19 cellular contexts compared by ENCODE assay signal in genomic region chr6:52802806-52803205, GRCh38. TPM values are rescaled to one million over a fixed set of nuclear protein-coding genes. Genes with fewer than 3 reads are reported as not detected.
DNase-seq lines count a peak whose midpoint lies in the region; ATAC-seq and TF ChIP-seq lines count a peak whose summit lies in the region.
"Had no signal": no experiment of that assay in that cellular context is flagged by ENCODE, and none has a peak within 500 bp of the region (broad histone marks: within the 10 kb centered on the region; RNA-seq: fewer than 3 reads in every experiment).

No MANE protein-coding gene starts in this region.

- ATAC-seq in right lobe of liver (peak; percentile 19 to 73 (median 61)), HG03342 (IDR thresholded peaks at IDR 0.05; ENCODE audit: unreplicated experiment) (no peak)
- ATAC-seq: GM12878 had no signal

- H3K9me3 Mint-ChIP-seq in glutamatergic neuron (ENCODE audit: unreplicated experiment): no peaks in the 10 kb centered on the region
- no peaks in the 10 kb centered on the region for H3K9me3 Mint-ChIP-seq in activated T-helper 1 cell treated with anti-CD3 and anti-CD28 coated beads, Interleukin-12 subunit alpha, Interleukin-12 subunit beta, Interleukin-2, Interleukin-4 antibody, amounts not matched to agents 30 ng/mL and 10 ng/mL and 1 ng/mL, durations not matched to agents 14 hours and 24 hours and 36 hours
- H3K9me3 Mint-ChIP-seq: HFFc6 had no signal

- WGBS in right lobe of liver (ENCODE audit: insufficient coverage, low coverage, low lambda C conversion rate, missing lambda C conversion rate): 20% methylated on average over 1 of the region's 1 CpG
- WGBS in stomach, 5 donors: 60 to 88% (median 75%) methylated on average over 1 of the region's 1 CpG

- H3K27me3 Mint-ChIP-seq in glutamatergic neuron (ENCODE audit: unreplicated experiment): peaks cover 1% of the 10 kb centered on the region
- peaks cover 7% of the 10 kb centered on the region for H3K27me3 Mint-ChIP-seq in activated T-helper 1 cell treated with anti-CD3 and anti-CD28 coated beads, Interleukin-12 subunit alpha, Interleukin-12 subunit beta, Interleukin-2, Interleukin-4 antibody, amounts not matched to agents 30 ng/mL and 10 ng/mL and 1 ng/mL, durations not matched to agents 14 hours and 24 hours and 36 hours (ENCODE audit: insufficient read depth)

- no peak overlapping the region for H3K4me3 Mint-ChIP-seq in glutamatergic neuron (ENCODE audit: unreplicated experiment)
- H3K4me3 Mint-ChIP-seq in activated T-helper 1 cell treated with anti-CD3 and anti-CD28 coated beads, Interleukin-12 subunit alpha, Interleukin-12 subunit beta, Interleukin-2, Interleukin-4 antibody, amounts not matched to agents 30 ng/mL and 10 ng/mL and 1 ng/mL, durations not matched to agents 14 hours and 24 hours and 36 hours: no peak overlapping the region
- H3K4me3 Mint-ChIP-seq: CD4-positive, CD25-positive, alpha-beta regulatory T cell; HFFc6 had no signal

- DNase-seq in Peyer's patch (no peak), islet precursor cell (peak; percentile 17), right lobe of liver (no peak), stomach (no peak), glutamatergic neuron (no peak), anterior cingulate cortex (lab: John Stamatoyannopoulos, UW) (no peak)
- no peak for DNase-seq in activated T-helper 1 cell treated with anti-CD3 and anti-CD28 coated beads, Interleukin-12 subunit alpha, Interleukin-12 subunit beta, Interleukin-2, Interleukin-4 antibody, amounts not matched to agents 30 ng/mL and 10 ng/mL and 1 ng/mL, durations not matched to agents 14 hours and 24 hours and 36 hours (ENCODE audit: low spot score)
- DNase-seq: ACHN; CD4-positive, CD25-positive, alpha-beta regulatory T cell; DMS79; HCEC 1CT; HFFc6 had no signal

- H3K36me3 ChIP-seq in Peyer's patch: no peaks in the 10 kb centered on the region
- H3K36me3 ChIP-seq in right lobe of liver: peaks cover 0 to 17% (median 0%) of the 10 kb centered on the region in 4 donors
- H3K36me3 ChIP-seq in stomach: no peaks in the 10 kb centered on the region
- H3K36me3 ChIP-seq: BLaER1 treated with 17β-estradiol and CSF1 and Interleukin-3, amounts not matched to agents 10 nM and 100 nM had no signal

- TF ChIP-seq CTCF in Peyer's patch (IDR thresholded peaks at IDR 0.05): peak in 1 of 6 experiments; percentile 18
- no peak for TF ChIP-seq CTCF in right lobe of liver (IDR thresholded peaks at IDR 0.05)
- no peak for TF ChIP-seq CTCF in stomach (IDR thresholded peaks at IDR 0.05)
- no peak for TF ChIP-seq CTCF in glutamatergic neuron (IDR thresholded peaks at IDR 0.05; ENCODE audit: partially characterized antibody, unreplicated experiment)

- H3K4me1 ChIP-seq in Peyer's patch (no peaks in the 10 kb centered on the region), right lobe of liver (peaks cover 0 to 8% (median 0%) of the 10 kb centered on the region in 4 donors), stomach (no peaks in the 10 kb centered on the region)
- H3K4me1 ChIP-seq: BLaER1 treated with 17β-estradiol and CSF1 and Interleukin-3, amounts not matched to agents 10 nM and 100 nM had no signal

- H3K9me3 ChIP-seq in Peyer's patch (no peaks in the 10 kb centered on the region), right lobe of liver (no peaks in the 10 kb centered on the region), stomach (no peaks in the 10 kb centered on the region)
- H3K9me3 ChIP-seq: BLaER1 treated with 17β-estradiol and CSF1 and Interleukin-3, amounts not matched to agents 10 nM and 100 nM had no signal

- no peak for TF ChIP-seq POLR2A in Peyer's patch (IDR thresholded peaks at IDR 0.05)
- no peak for TF ChIP-seq POLR2A in right lobe of liver (IDR thresholded peaks at IDR 0.05)
- no peak for TF ChIP-seq POLR2A in stomach (IDR thresholded peaks at IDR 0.05)

- peak overlapping the region in 3 of 4 donors; percentile 7 to 51 (median 47) for H3K4me3 ChIP-seq in Peyer's patch
- peak overlapping the region in 2 of 3 donors; percentile 44 to 64 for H3K4me3 ChIP-seq in right lobe of liver
- peak overlapping the region in 3 of 4 donors; percentile 20 to 31 (median 24) for H3K4me3 ChIP-seq in stomach
- H3K4me3 ChIP-seq: BLaER1 treated with 17β-estradiol and CSF1 and Interleukin-3, amounts not matched to agents 10 nM and 100 nM; GM12878 had no signal

- H3K4me1 Mint-ChIP-seq in glutamatergic neuron (ENCODE audit: low read depth, unreplicated experiment): no peaks in the 10 kb centered on the region
- no peaks in the 10 kb centered on the region for H3K4me1 Mint-ChIP-seq in activated T-helper 1 cell treated with anti-CD3 and anti-CD28 coated beads, Interleukin-12 subunit alpha, Interleukin-12 subunit beta, Interleukin-2, Interleukin-4 antibody, amounts not matched to agents 30 ng/mL and 10 ng/mL and 1 ng/mL, durations not matched to agents 14 hours and 24 hours and 36 hours (ENCODE audit: low read depth)
- H3K4me1 Mint-ChIP-seq: CD4-positive, CD25-positive, alpha-beta regulatory T cell had no signal

- no peaks in the 10 kb centered on the region for H3K27me3 ChIP-seq in Peyer's patch
- H3K27me3 ChIP-seq in right lobe of liver: no peaks in the 10 kb centered on the region
- H3K27me3 ChIP-seq in stomach: no peaks in the 10 kb centered on the region
- H3K27me3 ChIP-seq: BLaER1 treated with 17β-estradiol and CSF1 and Interleukin-3, amounts not matched to agents 10 nM and 100 nM had no signal

- no peak overlapping the region for H3K27ac Mint-ChIP-seq in glutamatergic neuron (ENCODE audit: unreplicated experiment)
- H3K27ac Mint-ChIP-seq in activated T-helper 1 cell treated with anti-CD3 and anti-CD28 coated beads, Interleukin-12 subunit alpha, Interleukin-12 subunit beta, Interleukin-2, Interleukin-4 antibody, amounts not matched to agents 30 ng/mL and 10 ng/mL and 1 ng/mL, durations not matched to agents 14 hours and 24 hours and 36 hours: no peak overlapping the region
- H3K27ac Mint-ChIP-seq: CD4-positive, CD25-positive, alpha-beta regulatory T cell; HFFc6 had no signal

- TF ChIP-seq EP300 in stomach (IDR thresholded peaks at IDR 0.05): no peak

- H3K27ac ChIP-seq in Peyer's patch (peak overlapping the region in 1 of 4 donors; percentile 55), right lobe of liver (peak overlapping the region in 2 of 3 donors; percentile 47 to 74), stomach (no peak overlapping the region)
- H3K27ac ChIP-seq: BLaER1 treated with 17β-estradiol and CSF1 and Interleukin-3, amounts not matched to agents 10 nM and 100 nM had no signal

- intact Hi-C loops in right lobe of liver (cut with DNase I): no loop called here
- intact Hi-C loops in stomach (cut with DNase I; ENCODE audit: low total_unique reads): no loop called here
- intact Hi-C loops in activated T-helper 1 cell treated with anti-CD3 and anti-CD28 coated beads, Interleukin-12 subunit alpha, Interleukin-12 subunit beta, Interleukin-2, Interleukin-4 antibody, amounts not matched to agents 30 ng/mL and 10 ng/mL and 1 ng/mL, durations not matched to agents 14 hours and 24 hours and 36 hours (cut with micrococcal nuclease): no loop called here

- H3K36me3 Mint-ChIP-seq in glutamatergic neuron (ENCODE audit: unreplicated experiment): no peaks in the 10 kb centered on the region
- H3K36me3 Mint-ChIP-seq in activated T-helper 1 cell treated with anti-CD3 and anti-CD28 coated beads, Interleukin-12 subunit alpha, Interleukin-12 subunit beta, Interleukin-2, Interleukin-4 antibody, amounts not matched to agents 30 ng/mL and 10 ng/mL and 1 ng/mL, durations not matched to agents 14 hours and 24 hours and 36 hours (ENCODE audit: low read depth): no peaks in the 10 kb centered on the region
- H3K36me3 Mint-ChIP-seq: CD4-positive, CD25-positive, alpha-beta regulatory T cell had no signal

RNA-seq across cellular contexts. Expression of gene GSTA1, which starts 0.8 kb away (rescaled TPM):
- total RNA-seq in Peyer's patch (1,000 to 10,000 TPM in 1 of 4 donors, 100 to 1,000 TPM in 3; 222 to 1,400 (median 545) TPM), right lobe of liver (1,000 to 10,000 TPM in 1 of 6 experiments, 100 to 1,000 TPM in 3, 10 to 100 TPM in 2; 16.1 to 2,332 (median 522) TPM), stomach (100 to 1,000 TPM in 2 of 5 donors, 10 to 100 TPM in 2, not detected in 1; 15.9 to 216 (median 76.6) TPM), glutamatergic neuron (ENCODE audit: unreplicated experiment) (not detected)
- 100 to 1,000 TPM in 2 of 3 donors, 1 to 10 TPM in 1; 8.2 to 292 (median 183) TPM for polyA plus RNA-seq in stomach
- total RNA-seq in activated T-helper 1 cell treated with anti-CD3 and anti-CD28 coated beads, Interleukin-12 subunit alpha, Interleukin-12 subunit beta, Interleukin-2, Interleukin-4 antibody, amounts not matched to agents 30 ng/mL and 10 ng/mL and 1 ng/mL, durations not matched to agents 14 hours and 24 hours and 36 hours: not detected in 2 replicates
- total RNA-seq: A172; CD4-positive, CD25-positive, alpha-beta regulatory T cell; G401; H4; HT-29 had no signal
- polyA plus RNA-seq: CD4-positive, CD25-positive, alpha-beta regulatory T cell; GM12878 had no signal

RNA-seq across cellular contexts. Expression of gene GSTA5, which starts 37.8 kb away (rescaled TPM):
- total RNA-seq in Peyer's patch (not detected), right lobe of liver (not detected), stomach (not detected), glutamatergic neuron (ENCODE audit: unreplicated experiment) (not detected)
- polyA plus RNA-seq in stomach: not detected
- total RNA-seq in activated T-helper 1 cell treated with anti-CD3 and anti-CD28 coated beads, Interleukin-12 subunit alpha, Interleukin-12 subunit beta, Interleukin-2, Interleukin-4 antibody, amounts not matched to agents 30 ng/mL and 10 ng/mL and 1 ng/mL, durations not matched to agents 14 hours and 24 hours and 36 hours: not detected in 2 replicates
- total RNA-seq: A172; CD4-positive, CD25-positive, alpha-beta regulatory T cell; G401; GM12878; H4; HFFc6; HT-29 had no signal
- polyA plus RNA-seq: CD4-positive, CD25-positive, alpha-beta regulatory T cell; GM12878 had no signal

RNA-seq across cellular contexts. Expression of gene GSTA2, which starts 39.5 kb away (rescaled TPM):
- 10 to 100 TPM; 15.7 to 92.2 (median 58.4) TPM for total RNA-seq in Peyer's patch
- total RNA-seq in right lobe of liver: 100 to 1,000 TPM in 1 of 6 experiments, 10 to 100 TPM in 3, 1 to 10 TPM in 2; 7.6 to 177 (median 54.4) TPM
- 1 to 10 TPM in 2 of 5 donors, under 1 TPM in 1, not detected in 2; 0.89 to 6.8 (median 2.9) TPM for total RNA-seq in stomach
- 1 to 10 TPM; 4.9 to 9.8 (median 7.6) TPM for polyA plus RNA-seq in stomach
- not detected for total RNA-seq in glutamatergic neuron (ENCODE audit: unreplicated experiment)
- total RNA-seq in activated T-helper 1 cell treated with anti-CD3 and anti-CD28 coated beads, Interleukin-12 subunit alpha, Interleukin-12 subunit beta, Interleukin-2, Interleukin-4 antibody, amounts not matched to agents 30 ng/mL and 10 ng/mL and 1 ng/mL, durations not matched to agents 14 hours and 24 hours and 36 hours: not detected in 2 replicates
- total RNA-seq: A172; CD4-positive, CD25-positive, alpha-beta regulatory T cell; G401; GM12878; HFFc6; HT-29 had no signal
- polyA plus RNA-seq: CD4-positive, CD25-positive, alpha-beta regulatory T cell; GM12878 had no signal

Comparison
In these comparisons a context has a peak if more than half of its experiments do, and no peak if none do; other contexts are left out.
1. H3K27ac ChIP-seq: peak in right lobe of liver (2 of 3); none in stomach (0 of 5).
2. Peak in every context shown above with its lines, with median percentiles within 50 percentile points of each other: H3K4me3 ChIP-seq.